In the genomic region with DNA sequence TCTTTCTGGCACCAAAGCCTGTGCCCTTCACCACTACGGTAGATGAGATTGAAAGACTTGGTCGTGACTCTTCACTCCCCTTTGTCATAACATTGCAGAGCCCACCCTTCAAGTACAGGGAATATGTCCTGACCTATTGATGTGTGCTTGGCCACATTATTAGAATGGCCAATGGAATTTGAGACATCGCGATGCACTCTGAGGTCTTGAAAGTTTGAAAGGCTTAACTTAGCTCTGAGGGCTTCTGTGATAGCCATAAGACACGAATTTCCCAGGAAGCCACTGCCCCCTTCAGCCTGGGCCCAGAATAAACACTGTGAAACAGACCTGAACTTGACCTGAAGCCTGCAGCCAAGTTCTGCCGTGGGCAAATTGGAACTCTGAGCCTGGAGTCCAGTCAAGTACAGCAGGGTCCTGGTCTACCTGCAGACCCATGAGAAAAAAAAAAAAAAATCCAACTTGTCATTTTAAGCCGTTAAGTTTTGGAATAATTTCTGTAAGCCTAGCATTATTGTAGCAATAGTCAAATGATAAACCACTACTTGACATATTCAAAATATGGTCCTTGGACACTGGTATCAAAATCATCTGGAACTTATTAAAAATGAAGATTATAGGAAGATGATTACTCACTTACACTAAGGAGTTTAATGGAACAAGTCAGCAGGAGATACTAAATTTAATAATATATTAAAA, we compare ENCODE assay signal across 8 cellular contexts.
DNase-seq lines count a peak whose midpoint lies in the region; ATAC-seq and TF ChIP-seq lines count a peak whose summit lies in the region.

No MANE protein-coding gene starts in this region.

- in situ Hi-C loops in astrocyte of the spinal cord (cut with HindIII; ENCODE audit: low sequenced_read_pairs) = no loop called here

- DNase-seq in SIG-M5 treated with dmso at 0.1 percent for 504 hours (lab: John Stamatoyannopoulos, UW; ENCODE audit: unreplicated experiment) = peak; percentile 29
- no peak for DNase-seq in SIG-M5 (lab: John Stamatoyannopoulos, UW)
- DNase-seq in NOMO-1 treated with dmso at 0.1 percent for 144 hours (lab: John Stamatoyannopoulos, UW; ENCODE audit: unreplicated experiment) = peak; percentile 19
- DNase-seq in astrocyte of the spinal cord (ENCODE audit: low read depth, low spot score) = peak; percentile 69
- DNase-seq in iPS-NIHi11 (ENCODE audit: low spot score) = peak; percentile 68
- peak; percentile 49 for DNase-seq in stimulated activated CD8-positive, alpha-beta memory T cell treated with anti-CD3 and anti-CD28 coated beads, Interleukin-4, amount 100 ng/mL, for 48 hours

- ATAC-seq in HG02642 (IDR thresholded peaks at IDR 0.05; ENCODE audit: poor library complexity, unreplicated experiment) (peak; percentile 81), GM18520 (IDR thresholded peaks at IDR 0.05; ENCODE audit: unreplicated experiment) (no peak)

- no peak overlapping the region for H3K4me3 ChIP-seq in astrocyte of the spinal cord (ENCODE audit: low read depth, low read length)

- TF ChIP-seq CTCF in astrocyte of the spinal cord (IDR thresholded peaks at IDR 0.05; ENCODE audit: low read depth, low read length) = peak; percentile 65
